Comparison of ENCODE assay signal across 21 cellular contexts in genomic region chr5:178147406-178147805, GRCh38. TPM values are rescaled to one million over a fixed set of nuclear protein-coding genes. Genes with fewer than 3 reads are reported as not detected.
DNase-seq lines count a peak whose midpoint lies in the region; ATAC-seq, FAIRE-seq and TF ChIP-seq lines count a peak whose summit lies in the region.
"Had no signal": no experiment of that assay in that cellular context is flagged by ENCODE, and none has a peak within 500 bp of the region (broad histone marks: within the 10 kb centered on the region; RNA-seq: fewer than 3 reads in every experiment).

No MANE protein-coding gene starts in this region.

- H3K9me3 ChIP-seq in HepG2 (ENCODE audit: low read length): no peaks in the 10 kb centered on the region
- H3K9me3 ChIP-seq in right lobe of liver: no peaks in the 10 kb centered on the region
- no peaks in the 10 kb centered on the region for H3K9me3 ChIP-seq in heart left ventricle
- H3K9me3 ChIP-seq: BE2C had no signal

- TF ChIP-seq CTCF in HepG2 (CRISPR knock-in tag; IDR thresholded peaks at IDR 0.05): no peak
- no peak for TF ChIP-seq CTCF in right lobe of liver (IDR thresholded peaks at IDR 0.05)
- no peak for TF ChIP-seq CTCF in heart left ventricle (IDR thresholded peaks at IDR 0.05)

- H3K27ac Mint-ChIP-seq in activated naive CD8-positive, alpha-beta T cell treated with anti-CD3 and anti-CD28 coated beads for 36 hours: peak overlapping the region; percentile 10
- H3K27ac Mint-ChIP-seq: GM23338 had no signal

- FAIRE-seq in HepG2 (lab: Jason Lieb, UNC): no peak
- FAIRE-seq: GM12891 had no signal

- BruUV-seq in HepG2 (replicated peaks; lab: Mats Ljungman, UMichigan): no TSS peak

- no peaks in the 10 kb centered on the region for H3K27me3 Mint-ChIP-seq in activated naive CD8-positive, alpha-beta T cell treated with anti-CD3 and anti-CD28 coated beads for 36 hours

- no peak; a peak in 1 of 4 replicates for TF ChIP-seq POLR2A in HepG2 (IDR thresholded peaks at IDR 0.05; ENCODE audit: insufficient read depth in 1 of 2, low read depth in 2 of 2, low read length in 2 of 2)
- no peak for TF ChIP-seq POLR2A in right lobe of liver (IDR thresholded peaks at IDR 0.05)
- TF ChIP-seq POLR2A in heart left ventricle (IDR thresholded peaks at IDR 0.05): no peak

- WGBS in HepG2 (ENCODE audit: low lambda C conversion rate): 90% methylated on average over 13 of the region's 15 CpGs
- 85% methylated on average over 8 of the region's 15 CpGs for WGBS in right lobe of liver (ENCODE audit: insufficient coverage, low coverage, low lambda C conversion rate, missing lambda C conversion rate)
- 83 to 91% (median 88%) methylated on average over 14 to 15 of the region's 15 CpGs for WGBS in heart left ventricle, 4 donors

- no peak for ATAC-seq in HepG2
- no peak for ATAC-seq in right lobe of liver
- ATAC-seq in heart left ventricle: no peak
- ATAC-seq: GM23338, HCT116 had no signal

- in situ Hi-C loops in HepG2 (cut with HindIII; ENCODE audit: extremely low pct_ligation_motif_present, low pct_unique_long_range_greater_than_20kb): loop anchor here (5.0 kb wide), 1 partner anchor 70 kb away; no protein-coding TSS in a partner anchor

- H3K36me3 Mint-ChIP-seq in activated naive CD8-positive, alpha-beta T cell treated with anti-CD3 and anti-CD28 coated beads for 36 hours: peaks cover 39% of the 10 kb centered on the region

- H3K4me2 ChIP-seq in HepG2 (ENCODE audit: low read depth, low read length): no peak overlapping the region
- H3K4me2 ChIP-seq: GM23338 had no signal

- H3K4me1 Mint-ChIP-seq in activated naive CD8-positive, alpha-beta T cell treated with anti-CD3 and anti-CD28 coated beads for 36 hours: peaks cover 50% of the 10 kb centered on the region

- H3K9ac ChIP-seq in HepG2 (ENCODE audit: insufficient read depth, low read depth, low read length): no peak overlapping the region

- H3K27me3 ChIP-seq in HepG2 (ENCODE audit: control insufficient read depth in 1 of 2, insufficient read depth in 2 of 2, low read length in 2 of 2) (no peaks in the 10 kb centered on the region), right lobe of liver (no peaks in the 10 kb centered on the region), heart left ventricle (no peaks in the 10 kb centered on the region)
- H3K27me3 ChIP-seq: BE2C had no signal

- H4K20me1 ChIP-seq in HepG2 (ENCODE audit: insufficient read depth, low read length): peaks cover 3% of the 10 kb centered on the region; the same call in 1 of the 2 replicates

- CTCF ChIA-PET in HepG2 (lab: Yijun Ruan, JAX; ENCODE audit: low intra/inter-chr PET ratio, low total read pairs): interaction anchor here (1.7 to 1.8 kb wide), 2 partner anchors 27 to 71 kb away, joined by 4 to 8 read pairs; no protein-coding TSS in a partner anchor

- intact Hi-C loops in HepG2 (cut with micrococcal nuclease; ENCODE audit: unreplicated experiment): no loop called here
- intact Hi-C loops in right lobe of liver (cut with DNase I): loop anchor here in 1 of 2 donors (10.0 kb wide), 1 partner anchor 63 kb away; no protein-coding TSS in a partner anchor
- intact Hi-C loops in heart left ventricle (cut with DNase I): loop anchor here in 6 of 10 donors (5.0 kb wide), 1 partner anchor 70 kb away; no protein-coding TSS in a partner anchor

- TF ChIP-seq RAD21 in HepG2 (CRISPR knock-in tag; IDR thresholded peaks at IDR 0.05): no peak

- no peak overlapping the region for H3K4me3 ChIP-seq in HepG2 (replicated peaks in 1 of 3; ENCODE audit: insufficient read depth in 1 of 3, low read depth in 2 of 3, low read length in 3 of 3)
- H3K4me3 ChIP-seq in right lobe of liver: no peak overlapping the region
- no peak overlapping the region for H3K4me3 ChIP-seq in heart left ventricle
- H3K4me3 ChIP-seq: GM23338 had no signal

- POLR2A ChIA-PET in HepG2 (lab: Yijun Ruan, JAX): no interaction called here

- no peak overlapping the region for H3K4me3 Mint-ChIP-seq in activated naive CD8-positive, alpha-beta T cell treated with anti-CD3 and anti-CD28 coated beads for 36 hours
- H3K4me3 Mint-ChIP-seq: GM23338 had no signal

- no peak overlapping the region for H3K27ac ChIP-seq in HepG2 (ENCODE audit: extremely low read length, insufficient read depth, low read length)
- no peak overlapping the region for H3K27ac ChIP-seq in right lobe of liver
- H3K27ac ChIP-seq in epithelial cell of prostate: peak overlapping the region; percentile 85
- no peak overlapping the region for H3K27ac ChIP-seq in heart left ventricle

- DNase-seq in HepG2 (ENCODE audit: low spot score) (no peak), right lobe of liver (no peak), epithelial cell of prostate (ENCODE audit: low read depth, low spot score) (no peak), ecto neural progenitor cell (ENCODE audit: low spot score) (no peak), heart left ventricle (no peak), SIG-M5 treated with dmso at 0.1 percent for 504 hours (lab: John Stamatoyannopoulos, UW; ENCODE audit: unreplicated experiment) (no peak)
- DNase-seq in activated naive CD8-positive, alpha-beta T cell treated with anti-CD3 and anti-CD28 coated beads for 36 hours: no peak
- DNase-seq: BE2C, DMS79 treated with DMSO at 0.1 percent for 48 hours, Kasumi-1, NCI-H1417, NCI-H187, NCI-H446, NCI-H526 treated with DMSO at 0.1 percent for 48 hours, OCI-M1, Right ventricle myocardium superior had no signal

- H3K4me1 ChIP-seq in HepG2 (ENCODE audit: insufficient read depth, low read length) (peaks cover 9% of the 10 kb centered on the region), right lobe of liver (peaks cover 0 to 4% (median 0%) of the 10 kb centered on the region in 4 donors), heart left ventricle (peaks cover 0 to 23% (median 11%) of the 10 kb centered on the region in 12 donors)
- H3K4me1 ChIP-seq: BE2C had no signal

- H2AFZ ChIP-seq in HepG2 (ENCODE audit: low read length): no peak overlapping the region
- H2AFZ ChIP-seq: GM23338 had no signal

- no peaks in the 10 kb centered on the region for H3K9me3 Mint-ChIP-seq in activated naive CD8-positive, alpha-beta T cell treated with anti-CD3 and anti-CD28 coated beads for 36 hours
- H3K9me3 Mint-ChIP-seq: GM23338 had no signal

- H3K79me2 ChIP-seq in HepG2 (ENCODE audit: insufficient read depth, low read length): no peaks in the 10 kb centered on the region

- H3K36me3 ChIP-seq in HepG2 (replicated peaks in 1 of 2; ENCODE audit: control insufficient read depth in 1 of 2, insufficient read depth in 2 of 2, low read length in 2 of 2) (peaks cover 39 to 72% of the 10 kb centered on the region in 2 experiments), right lobe of liver (peaks cover 0 to 78% (median 31%) of the 10 kb centered on the region in 4 donors), heart left ventricle (peaks cover 0 to 93% (median 89%) of the 10 kb centered on the region in 9 donors)

- TF ChIP-seq EP300 in HepG2 (IDR thresholded peaks at IDR 0.05; ENCODE audit: low read depth in 2 of 2, low read length in 2 of 2) (no peak), HepG2 (CRISPR knock-in tag; IDR thresholded peaks at IDR 0.05; ENCODE audit: borderline replicate concordance) (no peak)

RNA-seq across cellular contexts. Expression of gene NHP2, which starts 6.3 kb away (rescaled TPM):
- total RNA-seq in HepG2 (2016; rRNA removed; fragmentation: Illumina TruSeq; extraction: Trizol): 96.1 and 113 TPM in 2 replicates
- 68.1 and 88.8 TPM in 2 replicates for total RNA-seq in HepG2 (2016; cell fraction: cytosol; rRNA removed; fragmentation: Illumina TruSeq; extraction: Trizol; ENCODE audit: low read depth)
- total RNA-seq in HepG2 (2016; cell fraction: insoluble cytoplasmic fraction; rRNA removed; fragmentation: Illumina TruSeq; extraction: Trizol): 97.1 and 114 TPM in 2 replicates
- 84.9 and 113 TPM in 2 replicates for total RNA-seq in HepG2 (2016; cell fraction: membrane; rRNA removed; fragmentation: Illumina TruSeq; extraction: Trizol)
- 34.2 and 43.0 TPM in 2 replicates for total RNA-seq in HepG2 (2016; cell fraction: nucleus; rRNA removed; fragmentation: Illumina TruSeq; extraction: Trizol)
- 56.2 and 60.8 TPM in 2 replicates for polyA plus RNA-seq in HepG2 (2011; rRNA removed)
- polyA plus RNA-seq in HepG2 (2011; cell fraction: cytosol; rRNA removed): 78.2 and 86.1 TPM in 2 replicates
- 29.3 and 29.5 TPM in 2 replicates for polyA plus RNA-seq in HepG2 (2011; cell fraction: nucleus; rRNA removed)
- polyA plus RNA-seq in HepG2 (2012): 75.3 and 78.7 TPM in 2 replicates
- 93.8 and 147 TPM in 2 replicates for polyA plus RNA-seq in HepG2 (2016; cell fraction: cytosol; fragmentation: Illumina TruSeq; extraction: Trizol; ENCODE audit: low read depth)
- 159 and 169 TPM in 2 replicates for polyA plus RNA-seq in HepG2 (2016; cell fraction: insoluble cytoplasmic fraction; fragmentation: Illumina TruSeq; extraction: Trizol; ENCODE audit: low read depth)
- 102 and 133 TPM in 2 replicates for polyA plus RNA-seq in HepG2 (2016; cell fraction: membrane; fragmentation: Illumina TruSeq; extraction: Trizol; ENCODE audit: low read depth)
- polyA plus RNA-seq in HepG2 (2016; cell fraction: nucleus; fragmentation: Illumina TruSeq; extraction: Trizol; ENCODE audit: insufficient read depth, low read depth): 79.3 and 81.0 TPM in 2 replicates
- polyA minus RNA-seq in HepG2 (2011; rRNA and poly(A)+ RNA removed; ENCODE audit: low replicate concordance): 38.1 and 80.1 TPM in 2 replicates
- 25.2 and 34.9 TPM in 2 replicates for polyA minus RNA-seq in HepG2 (2011; cell fraction: cytosol; rRNA and poly(A)+ RNA removed)
- polyA minus RNA-seq in HepG2 (2011; cell fraction: nucleus; rRNA and poly(A)+ RNA removed): 28.8 and 31.7 TPM in 2 replicates
- total RNA-seq in right lobe of liver: 100 to 1,000 TPM in 2 of 6 experiments, 10 to 100 TPM in 4; 35.5 to 174 (median 43.9) TPM
- 100 to 1,000 TPM; 349 to 354 TPM for total RNA-seq in activated naive CD8-positive, alpha-beta T cell treated with anti-CD3 and anti-CD28 coated beads for 36 hours
- total RNA-seq in heart left ventricle: 100 to 1,000 TPM in 3 of 9 donors, 10 to 100 TPM in 6; 60.9 to 196 (median 75.2) TPM
- polyA plus RNA-seq in heart left ventricle: 100 to 1,000 TPM in 1 of 2 donors, 10 to 100 TPM in 1; 92.0 to 320 TPM

RNA-seq across cellular contexts. Expression of gene RMND5B, which starts 16.6 kb away (rescaled TPM):
- 17.0 and 20.4 TPM in 2 replicates for total RNA-seq in HepG2 (2016; rRNA removed; fragmentation: Illumina TruSeq; extraction: Trizol)
- 16.0 and 16.6 TPM in 2 replicates for total RNA-seq in HepG2 (2016; cell fraction: cytosol; rRNA removed; fragmentation: Illumina TruSeq; extraction: Trizol; ENCODE audit: low read depth)
- 15.7 and 18.0 TPM in 2 replicates for total RNA-seq in HepG2 (2016; cell fraction: insoluble cytoplasmic fraction; rRNA removed; fragmentation: Illumina TruSeq; extraction: Trizol)
- 32.2 and 33.7 TPM in 2 replicates for total RNA-seq in HepG2 (2016; cell fraction: membrane; rRNA removed; fragmentation: Illumina TruSeq; extraction: Trizol)
- 12.1 and 14.2 TPM in 2 replicates for total RNA-seq in HepG2 (2016; cell fraction: nucleus; rRNA removed; fragmentation: Illumina TruSeq; extraction: Trizol)
- polyA plus RNA-seq in HepG2 (2011; rRNA removed): 18.6 and 22.3 TPM in 2 replicates
- 18.4 and 22.2 TPM in 2 replicates for polyA plus RNA-seq in HepG2 (2011; cell fraction: cytosol; rRNA removed)
- polyA plus RNA-seq in HepG2 (2011; cell fraction: nucleus; rRNA removed): 33.6 and 34.2 TPM in 2 replicates
- polyA plus RNA-seq in HepG2 (2012): 12.9 and 13.4 TPM in 2 replicates
- 23.3 and 26.2 TPM in 2 replicates for polyA plus RNA-seq in HepG2 (2016; cell fraction: cytosol; fragmentation: Illumina TruSeq; extraction: Trizol; ENCODE audit: low read depth)
- 18.6 and 21.5 TPM in 2 replicates for polyA plus RNA-seq in HepG2 (2016; cell fraction: insoluble cytoplasmic fraction; fragmentation: Illumina TruSeq; extraction: Trizol; ENCODE audit: low read depth)
- 30.9 and 32.3 TPM in 2 replicates for polyA plus RNA-seq in HepG2 (2016; cell fraction: membrane; fragmentation: Illumina TruSeq; extraction: Trizol; ENCODE audit: low read depth)
- 26.3 TPM in 2 replicates for polyA plus RNA-seq in HepG2 (2016; cell fraction: nucleus; fragmentation: Illumina TruSeq; extraction: Trizol; ENCODE audit: insufficient read depth, low read depth)
- 27.9 and 70.3 TPM in 2 replicates for polyA minus RNA-seq in HepG2 (2011; rRNA and poly(A)+ RNA removed; ENCODE audit: low replicate concordance)
- 6.7 and 11.7 TPM in 2 replicates for polyA minus RNA-seq in HepG2 (2011; cell fraction: cytosol; rRNA and poly(A)+ RNA removed)
- polyA minus RNA-seq in HepG2 (2011; cell fraction: nucleus; rRNA and poly(A)+ RNA removed): 15.2 and 20.8 TPM in 2 replicates
- total RNA-seq in right lobe of liver: 10 to 100 TPM; 14.4 to 23.5 (median 20.9) TPM
- 10 to 100 TPM; 26.2 to 26.7 TPM for total RNA-seq in activated naive CD8-positive, alpha-beta T cell treated with anti-CD3 and anti-CD28 coated beads for 36 hours
- 10 to 100 TPM; 26.4 to 42.2 (median 32.7) TPM for total RNA-seq in heart left ventricle
- polyA plus RNA-seq in heart left ventricle: 10 to 100 TPM; 29.9 to 40.4 TPM

RNA-seq across cellular contexts. Expression of gene N4BP3, which starts 34.1 kb away (rescaled TPM):
- total RNA-seq in HepG2 (2016; rRNA removed; fragmentation: Illumina TruSeq; extraction: Trizol): not detected in 2 replicates
- total RNA-seq in HepG2 (2016; cell fraction: cytosol; rRNA removed; fragmentation: Illumina TruSeq; extraction: Trizol; ENCODE audit: low read depth): not detected in 2 replicates
- 0.02 TPM in 1 of 2 replicates, not detected in the other for total RNA-seq in HepG2 (2016; cell fraction: insoluble cytoplasmic fraction; rRNA removed; fragmentation: Illumina TruSeq; extraction: Trizol)
- 0.03 TPM in 1 of 2 replicates, not detected in the other for total RNA-seq in HepG2 (2016; cell fraction: membrane; rRNA removed; fragmentation: Illumina TruSeq; extraction: Trizol)
- total RNA-seq in HepG2 (2016; cell fraction: nucleus; rRNA removed; fragmentation: Illumina TruSeq; extraction: Trizol): not detected in 2 replicates
- polyA plus RNA-seq in HepG2 (2011; rRNA removed): 0.13 and 0.17 TPM in 2 replicates
- 0.10 and 0.12 TPM in 2 replicates for polyA plus RNA-seq in HepG2 (2011; cell fraction: cytosol; rRNA removed)
- 0.42 and 0.43 TPM in 2 replicates for polyA plus RNA-seq in HepG2 (2011; cell fraction: nucleus; rRNA removed)
- 0.05 and 0.11 TPM in 2 replicates for polyA plus RNA-seq in HepG2 (2012)
- not detected in 2 replicates for polyA plus RNA-seq in HepG2 (2016; cell fraction: cytosol; fragmentation: Illumina TruSeq; extraction: Trizol; ENCODE audit: low read depth)
- polyA plus RNA-seq in HepG2 (2016; cell fraction: insoluble cytoplasmic fraction; fragmentation: Illumina TruSeq; extraction: Trizol; ENCODE audit: low read depth): not detected in 2 replicates
- polyA plus RNA-seq in HepG2 (2016; cell fraction: membrane; fragmentation: Illumina TruSeq; extraction: Trizol; ENCODE audit: low read depth): not detected in 2 replicates
- not detected in 2 replicates for polyA plus RNA-seq in HepG2 (2016; cell fraction: nucleus; fragmentation: Illumina TruSeq; extraction: Trizol; ENCODE audit: insufficient read depth, low read depth)
- polyA minus RNA-seq in HepG2 (2011; rRNA and poly(A)+ RNA removed; ENCODE audit: low replicate concordance): 0.54 and 1.4 TPM in 2 replicates
- polyA minus RNA-seq in HepG2 (2011; cell fraction: cytosol; rRNA and poly(A)+ RNA removed): 0.20 TPM in 1 of 2 replicates, not detected in the other
- 0.26 and 0.62 TPM in 2 replicates for polyA minus RNA-seq in HepG2 (2011; cell fraction: nucleus; rRNA and poly(A)+ RNA removed)
- total RNA-seq in right lobe of liver: under 1 TPM; 0.05 to 0.33 (median 0.06) TPM
- 10 to 100 TPM; 12.3 to 12.9 TPM for total RNA-seq in activated naive CD8-positive, alpha-beta T cell treated with anti-CD3 and anti-CD28 coated beads for 36 hours
- total RNA-seq in heart left ventricle: 1 to 10 TPM; 1.9 to 6.6 (median 2.1) TPM
- polyA plus RNA-seq in heart left ventricle: 1 to 10 TPM; 2.9 to 4.6 TPM

RNA-seq across cellular contexts. Expression of gene GMCL2, which starts 39.8 kb away (rescaled TPM):
- not detected in 2 replicates for total RNA-seq in HepG2 (2016; rRNA removed; fragmentation: Illumina TruSeq; extraction: Trizol)
- not detected in 2 replicates for total RNA-seq in HepG2 (2016; cell fraction: cytosol; rRNA removed; fragmentation: Illumina TruSeq; extraction: Trizol; ENCODE audit: low read depth)
- not detected in 2 replicates for total RNA-seq in HepG2 (2016; cell fraction: insoluble cytoplasmic fraction; rRNA removed; fragmentation: Illumina TruSeq; extraction: Trizol)
- not detected in 2 replicates for total RNA-seq in HepG2 (2016; cell fraction: membrane; rRNA removed; fragmentation: Illumina TruSeq; extraction: Trizol)
- not detected in 2 replicates for total RNA-seq in HepG2 (2016; cell fraction: nucleus; rRNA removed; fragmentation: Illumina TruSeq; extraction: Trizol)
- polyA plus RNA-seq in HepG2 (2011; rRNA removed): 0.03 TPM in 1 of 2 replicates, not detected in the other
- not detected in 2 replicates for polyA plus RNA-seq in HepG2 (2011; cell fraction: cytosol; rRNA removed)
- polyA plus RNA-seq in HepG2 (2011; cell fraction: nucleus; rRNA removed): not detected in 2 replicates
- polyA plus RNA-seq in HepG2 (2012): 0.05 TPM in 1 of 2 replicates, not detected in the other
- polyA plus RNA-seq in HepG2 (2016; cell fraction: cytosol; fragmentation: Illumina TruSeq; extraction: Trizol; ENCODE audit: low read depth): not detected in 2 replicates
- not detected in 2 replicates for polyA plus RNA-seq in HepG2 (2016; cell fraction: insoluble cytoplasmic fraction; fragmentation: Illumina TruSeq; extraction: Trizol; ENCODE audit: low read depth)
- polyA plus RNA-seq in HepG2 (2016; cell fraction: membrane; fragmentation: Illumina TruSeq; extraction: Trizol; ENCODE audit: low read depth): not detected in 2 replicates
- not detected in 2 replicates for polyA plus RNA-seq in HepG2 (2016; cell fraction: nucleus; fragmentation: Illumina TruSeq; extraction: Trizol; ENCODE audit: insufficient read depth, low read depth)
- not detected in 2 replicates for polyA minus RNA-seq in HepG2 (2011; rRNA and poly(A)+ RNA removed; ENCODE audit: low replicate concordance)
- polyA minus RNA-seq in HepG2 (2011; cell fraction: cytosol; rRNA and poly(A)+ RNA removed): not detected in 2 replicates
- not detected in 2 replicates for polyA minus RNA-seq in HepG2 (2011; cell fraction: nucleus; rRNA and poly(A)+ RNA removed)
- not detected for total RNA-seq in right lobe of liver
- total RNA-seq in activated naive CD8-positive, alpha-beta T cell treated with anti-CD3 and anti-CD28 coated beads for 36 hours: not detected
- not detected for total RNA-seq in heart left ventricle
- polyA plus RNA-seq in heart left ventricle: not detected
- total RNA-seq: A673, MCF 10A, Right ventricle myocardium superior had no signal
- polyA plus RNA-seq: GM23338 had no signal

RNA-seq across cellular contexts. Expression of gene HNRNPAB, which starts 56.9 kb away (rescaled TPM):
- total RNA-seq in HepG2 (2016; rRNA removed; fragmentation: Illumina TruSeq; extraction: Trizol) (111 and 132 TPM in 2 replicates), right lobe of liver (10 to 100 TPM; 44.2 to 96.1 (median 73.5) TPM), heart left ventricle (100 to 1,000 TPM in 3 of 9 donors, 10 to 100 TPM in 6; 64.2 to 139 (median 85.7) TPM)
- total RNA-seq in HepG2 (2016; cell fraction: cytosol; rRNA removed; fragmentation: Illumina TruSeq; extraction: Trizol; ENCODE audit: low read depth): 12.0 and 13.3 TPM in 2 replicates
- total RNA-seq in HepG2 (2016; cell fraction: insoluble cytoplasmic fraction; rRNA removed; fragmentation: Illumina TruSeq; extraction: Trizol): 110 and 122 TPM in 2 replicates
- 37.5 and 44.0 TPM in 2 replicates for total RNA-seq in HepG2 (2016; cell fraction: membrane; rRNA removed; fragmentation: Illumina TruSeq; extraction: Trizol)
- 54.8 and 64.8 TPM in 2 replicates for total RNA-seq in HepG2 (2016; cell fraction: nucleus; rRNA removed; fragmentation: Illumina TruSeq; extraction: Trizol)
- polyA plus RNA-seq in HepG2 (2011; rRNA removed) (46.1 and 62.6 TPM in 2 replicates), heart left ventricle (100 to 1,000 TPM; 109 to 150 TPM)
- 52.5 and 54.6 TPM in 2 replicates for polyA plus RNA-seq in HepG2 (2011; cell fraction: cytosol; rRNA removed)
- 28.6 and 30.1 TPM in 2 replicates for polyA plus RNA-seq in HepG2 (2011; cell fraction: nucleus; rRNA removed)
- polyA plus RNA-seq in HepG2 (2012): 55.4 and 68.0 TPM in 2 replicates
- polyA plus RNA-seq in HepG2 (2016; cell fraction: cytosol; fragmentation: Illumina TruSeq; extraction: Trizol; ENCODE audit: low read depth): 12.0 and 13.6 TPM in 2 replicates
- polyA plus RNA-seq in HepG2 (2016; cell fraction: insoluble cytoplasmic fraction; fragmentation: Illumina TruSeq; extraction: Trizol; ENCODE audit: low read depth): 241 and 256 TPM in 2 replicates
- 36.3 and 40.6 TPM in 2 replicates for polyA plus RNA-seq in HepG2 (2016; cell fraction: membrane; fragmentation: Illumina TruSeq; extraction: Trizol; ENCODE audit: low read depth)
- polyA plus RNA-seq in HepG2 (2016; cell fraction: nucleus; fragmentation: Illumina TruSeq; extraction: Trizol; ENCODE audit: insufficient read depth, low read depth): 151 and 157 TPM in 2 replicates
- polyA minus RNA-seq in HepG2 (2011; rRNA and poly(A)+ RNA removed; ENCODE audit: low replicate concordance): 17.1 and 71.1 TPM in 2 replicates
- polyA minus RNA-seq in HepG2 (2011; cell fraction: cytosol; rRNA and poly(A)+ RNA removed): 15.4 and 24.9 TPM in 2 replicates
- polyA minus RNA-seq in HepG2 (2011; cell fraction: nucleus; rRNA and poly(A)+ RNA removed): 26.0 and 31.3 TPM in 2 replicates
- 100 to 1,000 TPM; 599 to 600 TPM for total RNA-seq in activated naive CD8-positive, alpha-beta T cell treated with anti-CD3 and anti-CD28 coated beads for 36 hours
